ENCODE assay signal across 18 cellular contexts in genomic region chr9:74025402-74025894, GRCh38.
DNase-seq lines count a peak whose midpoint lies in the region; TF ChIP-seq lines count a peak whose summit lies in the region.
"Had no signal": no experiment of that assay in that cellular context is flagged by ENCODE, and none has a peak within 500 bp of the region (broad histone marks: within the 10 kb centered on the region; RNA-seq: fewer than 3 reads in every experiment).

No MANE protein-coding gene starts in this region.

- no peaks in the 10 kb centered on the region for H3K9me3 ChIP-seq in neural progenitor cell (ENCODE audit: low read depth)

- peak overlapping the region; percentile 8 for H2AFZ ChIP-seq in neural progenitor cell (replicated peaks)

- H3K27ac ChIP-seq in neural progenitor cell = no peak overlapping the region
- H3K27ac ChIP-seq: heart left ventricle had no signal

- H3K27me3 ChIP-seq in neural progenitor cell = no peaks in the 10 kb centered on the region
- H3K27me3 ChIP-seq: heart left ventricle had no signal

- DNase-seq in EH (ENCODE audit: low read depth) (peak; percentile 34), RPMI7951 (ENCODE audit: low read depth) (peak; percentile 36), fibroblast of gingiva (ENCODE audit: low read depth) (peak; percentile 87), neural progenitor cell (ENCODE audit: low spot score) (no peak), NCI-H82 (lab: John Stamatoyannopoulos, UW) (no peak), retina (no peak), DMS153 (lab: John Stamatoyannopoulos, UW) (no peak), GM20000 (ENCODE audit: low spot score) (no peak)
- DNase-seq: activated CD4-positive, alpha-beta T cell treated with anti-CD3 and anti-CD28 coated beads for 36 hours; amygdala; CD4-positive, alpha-beta memory T cell; H7; heart left ventricle; left colon; NCI-H2171 treated with DMSO at 0.1 percent for 48 hours; stimulated activated naive CD8-positive, alpha-beta T cell treated with anti-CD3 and anti-CD28 coated beads, Interleukin-15, amount 100 ng/mL, for 72 hours; T-helper 1 cell had no signal

- TF ChIP-seq CTCF in neural progenitor cell (IDR thresholded peaks at IDR 0.05) (no peak), GM20000 (IDR thresholded peaks at IDR 0.05; ENCODE audit: extremely low read depth, missing control alignments) (no peak)

- no peaks in the 10 kb centered on the region for H3K4me1 ChIP-seq in neural progenitor cell
- H3K4me1 ChIP-seq: heart left ventricle had no signal

- no peak overlapping the region for H3K9ac ChIP-seq in neural progenitor cell

- H3K4me1 Mint-ChIP-seq in neural progenitor cell = no peaks in the 10 kb centered on the region
- H3K4me1 Mint-ChIP-seq: activated CD4-positive, alpha-beta T cell treated with anti-CD3 and anti-CD28 coated beads for 36 hours; CD4-positive, alpha-beta memory T cell; nephron; stimulated activated naive CD8-positive, alpha-beta T cell treated with anti-CD3 and anti-CD28 coated beads, Interleukin-15, amount 100 ng/mL, for 72 hours had no signal

- no peaks in the 10 kb centered on the region for H4K20me1 ChIP-seq in neural progenitor cell (ENCODE audit: low read depth)

- no peaks in the 10 kb centered on the region for H3K36me3 ChIP-seq in neural progenitor cell
- H3K36me3 ChIP-seq: heart left ventricle had no signal

- no peak overlapping the region for H3K27ac Mint-ChIP-seq in neural progenitor cell
- H3K27ac Mint-ChIP-seq: activated CD4-positive, alpha-beta T cell treated with anti-CD3 and anti-CD28 coated beads for 36 hours; CD4-positive, alpha-beta memory T cell; nephron; stimulated activated naive CD8-positive, alpha-beta T cell treated with anti-CD3 and anti-CD28 coated beads, Interleukin-15, amount 100 ng/mL, for 72 hours had no signal

- no peak overlapping the region for H3K4me3 Mint-ChIP-seq in neural progenitor cell
- H3K4me3 Mint-ChIP-seq: activated CD4-positive, alpha-beta T cell treated with anti-CD3 and anti-CD28 coated beads for 36 hours; CD4-positive, alpha-beta memory T cell; nephron; stimulated activated naive CD8-positive, alpha-beta T cell treated with anti-CD3 and anti-CD28 coated beads, Interleukin-15, amount 100 ng/mL, for 72 hours had no signal

- H3K9me3 Mint-ChIP-seq in neural progenitor cell = no peaks in the 10 kb centered on the region
- H3K9me3 Mint-ChIP-seq: nephron had no signal

- no peaks in the 10 kb centered on the region for H3F3A ChIP-seq in neural progenitor cell (ENCODE audit: low read depth)

- H3K27me3 Mint-ChIP-seq in neural progenitor cell (ENCODE audit: insufficient read depth, low read depth) = no peaks in the 10 kb centered on the region
- H3K27me3 Mint-ChIP-seq: activated CD4-positive, alpha-beta T cell treated with anti-CD3 and anti-CD28 coated beads for 36 hours; CD4-positive, alpha-beta memory T cell; stimulated activated naive CD8-positive, alpha-beta T cell treated with anti-CD3 and anti-CD28 coated beads, Interleukin-15, amount 100 ng/mL, for 72 hours had no signal

- no peaks in the 10 kb centered on the region for H3K79me2 ChIP-seq in neural progenitor cell (ENCODE audit: low read depth)

- no peaks in the 10 kb centered on the region for H3K36me3 Mint-ChIP-seq in neural progenitor cell
- H3K36me3 Mint-ChIP-seq: CD4-positive, alpha-beta memory T cell had no signal

- H3K4me3 ChIP-seq in neural progenitor cell = no peak overlapping the region
- H3K4me3 ChIP-seq: heart left ventricle had no signal

- H3K4me2 ChIP-seq in neural progenitor cell = no peak overlapping the region

Comparison
In these comparisons a context has a peak if more than half of its experiments do, and no peak if none do; other contexts are left out.
1. DNase-seq: peak in EH (single experiment), RPMI7951 (single experiment) and fibroblast of gingiva (single experiment); none in neural progenitor cell (single experiment), NCI-H82 (single experiment), retina (single experiment), DMS153 (single experiment) and GM20000 (single experiment).